ENCODE assay signal across 24 cellular contexts in the genomic region with DNA sequence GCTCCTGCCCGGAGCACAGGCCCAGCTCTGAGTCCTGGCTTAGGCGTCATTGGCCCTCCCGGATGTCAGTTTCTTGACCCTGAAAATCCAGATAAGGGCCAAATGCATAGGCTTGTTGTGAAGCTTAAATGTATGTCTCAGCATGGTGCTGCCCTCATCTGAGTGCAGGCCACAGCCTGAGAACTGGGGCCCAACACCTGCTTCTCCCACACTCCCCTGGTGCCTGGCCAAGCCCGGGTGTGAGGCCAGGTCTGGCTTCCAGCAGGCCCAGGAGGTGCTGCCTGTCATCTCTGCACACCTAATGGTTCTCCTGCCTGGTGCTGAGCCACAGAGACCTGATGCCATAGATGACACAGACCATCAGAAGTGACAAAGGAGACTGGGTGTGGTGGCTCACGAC. TPM values are rescaled to one million over a fixed set of nuclear protein-coding genes. Genes with fewer than 3 reads are reported as not detected.
"Had no signal": no experiment of that assay in that cellular context is flagged by ENCODE, and none has a peak within 500 bp of the region (broad histone marks: within the 10 kb centered on the region; RNA-seq: fewer than 3 reads in every experiment).

No MANE protein-coding gene starts in this region.

- H3K4me3 Mint-ChIP-seq: activated T-cell treated with anti-CD3 and anti-CD28 coated beads, Interleukin-2, amount 50 U/mL, for 72 hours; nephron progenitor cell; stimulated activated naive B cell treated with anti-CD40 and anti-IgM and Interleukin-4, amounts not matched to agents 10 μg/mL and 1 μg/mL and 100 μg/mL, for 72 hours had no signal

- FAIRE-seq: endothelial cell of umbilical vein, small intestine, urothelium cell line had no signal

- H3K27me3 Mint-ChIP-seq: stimulated activated naive B cell treated with anti-CD40 and anti-IgM and Interleukin-4, amounts not matched to agents 10 μg/mL and 1 μg/mL and 100 μg/mL, for 72 hours had no signal

- H3K9me3 Mint-ChIP-seq: activated T-cell treated with anti-CD3 and anti-CD28 coated beads, Interleukin-2, amount 50 U/mL, for 72 hours; nephron progenitor cell; stimulated activated naive B cell treated with anti-CD40 and anti-IgM and Interleukin-4, amounts not matched to agents 10 μg/mL and 1 μg/mL and 100 μg/mL, for 72 hours had no signal

- H3K27ac Mint-ChIP-seq: nephron progenitor cell; stimulated activated naive B cell treated with anti-CD40 and anti-IgM and Interleukin-4, amounts not matched to agents 10 μg/mL and 1 μg/mL and 100 μg/mL, for 72 hours had no signal

- ATAC-seq: gastrocnemius medialis, left ventricle myocardium superior, sciatic nerve had no signal

- DNase-seq: activated CD4-positive, alpha-beta T cell treated with anti-CD3 and anti-CD28 coated beads, Interleukin-2, amount 50 U/mL, for 4 hours; activated effector memory CD4-positive, alpha-beta T cell treated with anti-CD3 and anti-CD28 coated beads, Interleukin-2, amount 50 U/mL, for 16 hours; activated naive CD4-positive, alpha-beta T cell treated with anti-CD3 and anti-CD28 coated beads, Interleukin-2, amount 50 U/mL, for 16 hours; brain microvascular endothelial cell; caudate nucleus; dermis blood vessel endothelial cell; effector CD8-positive, alpha-beta T cell; gastrocnemius medialis; hypothalamus; left ventricle myocardium superior; nephron progenitor cell; occipital lobe; small intestine; stimulated activated CD4-positive, alpha-beta T cell treated with anti-CD3 and anti-CD28 coated beads, Interleukin-2, amount 100 ng/mL, for 24 hours; stimulated activated naive B cell treated with anti-CD40 and anti-IgM and Interleukin-4, amounts not matched to agents 10 μg/mL and 1 μg/mL and 100 μg/mL, for 72 hours; T-helper 1 cell; T-helper 9 cell; transverse colon had no signal

RNA-seq across cellular contexts. Expression of gene MX2, which starts 14.0 kb away (rescaled TPM):
- total RNA-seq: endothelial cell of umbilical vein had no signal

RNA-seq across cellular contexts. Expression of gene FAM3B, which starts 59.3 kb away (rescaled TPM):
- total RNA-seq: activated T-cell treated with anti-CD3 and anti-CD28 coated beads, Interleukin-2, amount 50 U/mL, for 72 hours; ascending aorta; dermis blood vessel endothelial cell; endothelial cell of umbilical vein; gastrocnemius medialis; left ventricle myocardium superior; occipital lobe; temporal lobe had no signal
- polyA plus RNA-seq: endothelial cell of umbilical vein had no signal
